ENCODE assay signal across 1 cellular context in the genomic region with DNA sequence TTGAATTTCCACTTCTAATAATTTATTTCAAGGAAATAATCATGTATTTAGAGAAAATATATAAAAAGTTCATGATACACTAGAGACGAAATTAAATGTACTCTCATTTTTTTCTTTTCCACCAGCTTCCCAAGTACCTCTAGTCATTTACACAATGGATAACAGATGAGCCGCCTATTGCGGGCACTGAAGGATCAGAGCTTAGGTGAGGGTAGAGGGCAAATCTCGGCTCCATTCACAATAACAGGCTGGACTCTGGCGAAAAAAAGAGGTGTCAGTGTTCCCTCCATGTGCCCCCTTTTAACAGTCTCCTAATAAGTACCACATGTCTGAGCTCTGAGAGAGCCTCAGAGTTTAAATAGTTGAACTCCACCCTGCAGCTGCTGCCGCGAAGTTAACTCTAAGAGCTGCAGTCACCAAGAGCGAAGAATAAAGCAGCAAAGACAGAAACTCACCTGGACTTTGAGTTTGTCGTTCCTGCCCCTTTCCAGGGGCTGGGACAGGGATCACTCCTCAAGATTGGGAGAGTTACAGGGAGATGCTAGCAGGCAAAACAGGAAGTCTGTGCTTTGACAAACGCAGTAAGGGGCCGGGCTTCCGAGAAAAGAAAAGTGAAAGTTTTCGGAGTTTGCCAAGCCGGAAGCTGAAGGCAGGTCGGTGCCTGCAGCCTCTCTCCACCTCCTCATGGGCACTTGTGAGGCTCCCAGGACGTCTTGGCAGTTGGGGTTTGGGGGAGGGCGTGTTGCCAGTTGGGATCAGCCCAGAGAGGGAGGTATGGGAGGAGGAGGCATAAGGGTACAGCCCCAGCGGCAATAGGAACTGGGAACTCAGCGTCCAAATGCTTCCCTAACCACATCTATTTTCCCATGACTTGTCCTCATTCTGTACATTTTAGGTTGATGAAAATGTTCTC.
A peak's percentile ranks its signal among the peaks of the same experiment; 100 is the strongest.
TF ChIP-seq lines count a peak whose summit lies in the region.

A gene (minus strand): TSS at position 566 of the 913 bp plus-strand sequence. CDS start 3,057 bp downstream, outside the sequence.

TF ChIP-seq in K562, 482 proteins besides CTCF, POLR2A, EP300 and RAD21 (continued from another document and continues in another):
- TF ChIP-seq, protein P1, sequence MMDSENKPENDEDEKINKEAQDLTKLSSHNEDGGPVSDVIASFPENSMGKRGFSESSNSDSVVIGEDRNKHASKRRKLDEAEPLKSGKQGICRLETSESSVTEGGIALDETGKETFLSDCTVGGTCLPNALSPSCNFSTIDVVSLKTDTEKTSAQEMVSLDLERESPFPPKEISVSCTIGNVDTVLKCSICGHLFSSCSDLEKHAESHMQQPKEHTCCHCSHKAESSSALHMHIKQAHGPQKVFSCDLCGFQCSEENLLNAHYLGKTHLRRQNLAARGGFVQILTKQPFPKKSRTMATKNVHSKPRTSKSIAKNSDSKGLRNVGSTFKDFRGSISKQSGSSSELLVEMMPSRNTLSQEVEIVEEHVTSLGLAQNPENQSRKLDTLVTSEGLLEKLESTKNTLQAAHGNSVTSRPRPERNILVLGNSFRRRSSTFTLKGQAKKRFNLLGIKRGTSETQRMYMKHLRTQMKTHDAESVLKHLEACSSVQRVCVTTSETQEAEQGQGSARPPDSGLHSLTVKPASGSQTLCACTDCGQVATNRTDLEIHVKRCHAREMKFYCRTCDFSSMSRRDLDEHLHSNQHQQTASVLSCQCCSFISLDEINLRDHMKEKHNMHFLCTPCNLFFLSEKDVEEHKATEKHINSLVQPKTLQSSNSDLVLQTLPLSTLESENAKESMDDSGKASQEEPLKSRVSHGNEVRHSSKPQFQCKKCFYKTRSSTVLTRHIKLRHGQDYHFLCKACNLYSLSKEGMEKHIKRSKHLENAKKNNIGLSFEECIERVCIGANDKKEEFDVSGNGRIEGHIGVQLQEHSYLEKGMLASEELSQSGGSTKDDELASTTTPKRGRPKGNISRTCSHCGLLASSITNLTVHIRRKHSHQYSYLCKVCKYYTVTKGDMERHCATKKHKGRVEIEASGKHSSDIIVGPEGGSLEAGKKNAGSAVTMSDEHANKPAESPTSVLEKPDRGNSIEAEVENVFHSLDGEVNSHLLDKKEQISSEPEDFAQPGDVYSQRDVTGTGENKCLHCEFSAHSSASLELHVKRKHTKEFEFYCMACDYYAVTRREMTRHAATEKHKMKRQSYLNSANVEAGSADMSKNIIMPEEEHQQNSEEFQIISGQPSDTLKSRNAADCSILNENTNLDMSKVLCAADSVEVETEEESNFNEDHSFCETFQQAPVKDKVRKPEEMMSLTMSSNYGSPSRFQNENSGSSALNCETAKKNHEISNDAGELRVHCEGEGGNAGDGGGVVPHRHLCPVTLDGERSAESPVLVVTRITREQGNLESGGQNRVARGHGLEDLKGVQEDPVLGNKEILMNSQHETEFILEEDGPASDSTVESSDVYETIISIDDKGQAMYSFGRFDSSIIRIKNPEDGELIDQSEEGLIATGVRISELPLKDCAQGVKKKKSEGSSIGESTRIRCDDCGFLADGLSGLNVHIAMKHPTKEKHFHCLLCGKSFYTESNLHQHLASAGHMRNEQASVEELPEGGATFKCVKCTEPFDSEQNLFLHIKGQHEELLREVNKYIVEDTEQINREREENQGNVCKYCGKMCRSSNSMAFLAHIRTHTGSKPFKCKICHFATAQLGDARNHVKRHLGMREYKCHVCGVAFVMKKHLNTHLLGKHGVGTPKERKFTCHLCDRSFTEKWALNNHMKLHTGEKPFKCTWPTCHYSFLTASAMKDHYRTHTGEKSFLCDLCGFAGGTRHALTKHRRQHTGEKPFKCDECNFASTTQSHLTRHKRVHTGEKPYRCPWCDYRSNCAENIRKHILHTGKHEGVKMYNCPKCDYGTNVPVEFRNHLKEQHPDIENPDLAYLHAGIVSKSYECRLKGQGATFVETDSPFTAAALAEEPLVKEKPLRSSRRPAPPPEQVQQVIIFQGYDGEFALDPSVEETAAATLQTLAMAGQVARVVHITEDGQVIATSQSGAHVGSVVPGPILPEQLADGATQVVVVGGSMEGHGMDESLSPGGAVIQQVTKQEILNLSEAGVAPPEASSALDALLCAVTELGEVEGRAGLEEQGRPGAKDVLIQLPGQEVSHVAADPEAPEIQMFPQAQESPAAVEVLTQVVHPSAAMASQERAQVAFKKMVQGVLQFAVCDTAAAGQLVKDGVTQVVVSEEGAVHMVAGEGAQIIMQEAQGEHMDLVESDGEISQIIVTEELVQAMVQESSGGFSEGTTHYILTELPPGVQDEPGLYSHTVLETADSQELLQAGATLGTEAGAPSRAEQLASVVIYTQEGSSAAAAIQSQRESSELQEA (IDR thresholded peaks at IDR 0.05; ENCODE audit: low read depth): no peak
- TF ChIP-seq EP400 (IDR thresholded peaks at IDR 0.05) (peak; percentile 23; the same call in 1 of the 2 replicates), ZNF23 (CRISPR knock-in tag; IDR thresholded peaks at IDR 0.05) (no peak), PHF8 (IDR thresholded peaks at IDR 0.05; ENCODE audit: borderline replicate concordance, low read length) (peak; percentile 46; the same call in 1 of the 2 replicates), PML (IDR thresholded peaks at IDR 0.05; ENCODE audit: low read length) (peak; percentile 17; the same call in 1 of the 2 replicates), POLR2AphosphoS5 (IDR thresholded peaks at IDR 0.05; ENCODE audit: control insufficient read depth, insufficient read depth, low read depth, low read length) (peak; percentile 31; the same call in 1 of the 2 replicates), ZKSCAN8 (CRISPR knock-in tag; IDR thresholded peaks at IDR 0.05) (no peak), SPI1 (IDR thresholded peaks at IDR 0.05; ENCODE audit: borderline replicate concordance, low read depth, low read length) (peak; percentile 93), KLF10 (CRISPR knock-in tag; IDR thresholded peaks at IDR 0.05) (no peak), TCFL5 (CRISPR knock-in tag; conservative IDR thresholded peaks at IDR 0.05) (no peak), HDAC1 (IDR thresholded peaks at IDR 0.05) (peak in 1 of 2 experiments; percentile 26; a peak in 1 of 4 replicates), KLF13 (tag; IDR thresholded peaks at IDR 0.05; ENCODE audit: borderline replicate concordance, low read depth) (no peak), ARNT (IDR thresholded peaks at IDR 0.05) (no peak), HNRNPUL1 (IDR thresholded peaks at IDR 0.05; ENCODE audit: low read length) (no peak)
- TF ChIP-seq, protein P2, sequence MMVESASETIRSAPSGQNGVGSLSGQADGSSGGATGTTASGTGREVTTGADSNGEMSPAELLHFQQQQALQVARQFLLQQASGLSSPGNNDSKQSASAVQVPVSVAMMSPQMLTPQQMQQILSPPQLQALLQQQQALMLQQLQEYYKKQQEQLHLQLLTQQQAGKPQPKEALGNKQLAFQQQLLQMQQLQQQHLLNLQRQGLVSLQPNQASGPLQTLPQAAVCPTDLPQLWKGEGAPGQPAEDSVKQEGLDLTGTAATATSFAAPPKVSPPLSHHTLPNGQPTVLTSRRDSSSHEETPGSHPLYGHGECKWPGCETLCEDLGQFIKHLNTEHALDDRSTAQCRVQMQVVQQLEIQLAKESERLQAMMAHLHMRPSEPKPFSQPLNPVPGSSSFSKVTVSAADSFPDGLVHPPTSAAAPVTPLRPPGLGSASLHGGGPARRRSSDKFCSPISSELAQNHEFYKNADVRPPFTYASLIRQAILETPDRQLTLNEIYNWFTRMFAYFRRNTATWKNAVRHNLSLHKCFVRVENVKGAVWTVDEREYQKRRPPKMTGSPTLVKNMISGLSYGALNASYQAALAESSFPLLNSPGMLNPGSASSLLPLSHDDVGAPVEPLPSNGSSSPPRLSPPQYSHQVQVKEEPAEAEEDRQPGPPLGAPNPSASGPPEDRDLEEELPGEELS (CRISPR knock-in tag; IDR thresholded peaks at IDR 0.05; ENCODE audit: borderline replicate concordance): no peak
- TF ChIP-seq, protein P3, sequence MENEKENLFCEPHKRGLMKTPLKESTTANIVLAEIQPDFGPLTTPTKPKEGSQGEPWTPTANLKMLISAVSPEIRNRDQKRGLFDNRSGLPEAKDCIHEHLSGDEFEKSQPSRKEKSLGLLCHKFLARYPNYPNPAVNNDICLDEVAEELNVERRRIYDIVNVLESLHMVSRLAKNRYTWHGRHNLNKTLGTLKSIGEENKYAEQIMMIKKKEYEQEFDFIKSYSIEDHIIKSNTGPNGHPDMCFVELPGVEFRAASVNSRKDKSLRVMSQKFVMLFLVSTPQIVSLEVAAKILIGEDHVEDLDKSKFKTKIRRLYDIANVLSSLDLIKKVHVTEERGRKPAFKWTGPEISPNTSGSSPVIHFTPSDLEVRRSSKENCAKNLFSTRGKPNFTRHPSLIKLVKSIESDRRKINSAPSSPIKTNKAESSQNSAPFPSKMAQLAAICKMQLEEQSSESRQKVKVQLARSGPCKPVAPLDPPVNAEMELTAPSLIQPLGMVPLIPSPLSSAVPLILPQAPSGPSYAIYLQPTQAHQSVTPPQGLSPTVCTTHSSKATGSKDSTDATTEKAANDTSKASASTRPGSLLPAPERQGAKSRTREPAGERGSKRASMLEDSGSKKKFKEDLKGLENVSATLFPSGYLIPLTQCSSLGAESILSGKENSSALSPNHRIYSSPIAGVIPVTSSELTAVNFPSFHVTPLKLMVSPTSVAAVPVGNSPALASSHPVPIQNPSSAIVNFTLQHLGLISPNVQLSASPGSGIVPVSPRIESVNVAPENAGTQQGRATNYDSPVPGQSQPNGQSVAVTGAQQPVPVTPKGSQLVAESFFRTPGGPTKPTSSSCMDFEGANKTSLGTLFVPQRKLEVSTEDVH (IDR thresholded peaks at IDR 0.05; ENCODE audit: low read depth, partially characterized antibody): no peak
- TF ChIP-seq, protein P4, sequence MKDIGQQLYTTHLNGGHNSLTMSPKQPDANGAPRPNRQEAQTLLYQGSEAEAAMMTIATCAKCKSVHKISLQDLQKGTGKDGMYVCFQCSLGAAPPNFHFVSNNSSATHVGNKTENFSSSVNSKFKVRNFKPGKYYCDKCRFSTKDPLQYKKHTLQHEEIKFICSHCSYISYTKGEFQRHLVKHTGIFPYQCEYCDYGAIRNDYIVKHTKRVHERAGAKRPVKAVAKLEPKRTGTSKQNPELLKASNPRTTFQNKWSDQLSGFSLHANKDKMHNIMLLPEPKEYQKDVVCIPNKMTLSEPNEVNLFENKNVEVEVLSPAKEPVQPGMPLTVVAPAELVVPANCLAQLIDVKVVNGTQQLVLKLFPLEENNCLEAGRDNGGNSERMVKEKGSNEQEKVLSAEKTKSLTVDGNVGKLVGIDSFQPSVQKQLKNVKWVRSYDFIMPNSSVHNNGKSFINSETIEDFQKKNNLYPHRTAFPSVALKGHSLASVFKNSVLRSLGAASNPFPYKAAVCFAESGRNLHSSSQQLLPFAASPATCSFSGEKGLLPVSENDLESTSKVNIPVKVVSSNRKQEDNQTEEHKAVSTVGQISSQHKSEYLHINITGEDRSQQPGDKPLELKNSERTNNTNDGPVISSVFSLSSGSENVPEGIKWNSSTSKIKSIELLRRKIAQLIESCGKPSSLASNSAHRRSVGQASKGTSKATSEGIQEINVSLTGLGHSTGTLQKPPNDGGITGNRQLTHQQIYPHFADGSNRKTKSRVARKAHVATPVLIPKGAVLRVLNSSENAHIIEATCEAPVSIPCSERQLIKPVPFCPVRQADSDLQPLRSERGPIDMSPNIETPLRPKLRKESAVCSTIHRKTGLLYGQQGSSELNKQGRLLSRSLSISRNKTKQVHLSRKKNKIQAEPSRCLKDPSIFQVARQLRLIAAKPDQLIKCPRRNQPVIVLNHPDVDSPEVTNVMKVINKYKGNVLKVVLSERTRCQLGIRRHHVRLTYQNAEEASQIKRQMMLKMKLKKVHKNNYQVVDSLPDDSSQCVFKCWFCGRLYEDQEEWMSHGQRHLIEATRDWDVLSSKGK (CRISPR knock-in tag; IDR thresholded peaks at IDR 0.05): no peak
- TF ChIP-seq, protein P5, sequence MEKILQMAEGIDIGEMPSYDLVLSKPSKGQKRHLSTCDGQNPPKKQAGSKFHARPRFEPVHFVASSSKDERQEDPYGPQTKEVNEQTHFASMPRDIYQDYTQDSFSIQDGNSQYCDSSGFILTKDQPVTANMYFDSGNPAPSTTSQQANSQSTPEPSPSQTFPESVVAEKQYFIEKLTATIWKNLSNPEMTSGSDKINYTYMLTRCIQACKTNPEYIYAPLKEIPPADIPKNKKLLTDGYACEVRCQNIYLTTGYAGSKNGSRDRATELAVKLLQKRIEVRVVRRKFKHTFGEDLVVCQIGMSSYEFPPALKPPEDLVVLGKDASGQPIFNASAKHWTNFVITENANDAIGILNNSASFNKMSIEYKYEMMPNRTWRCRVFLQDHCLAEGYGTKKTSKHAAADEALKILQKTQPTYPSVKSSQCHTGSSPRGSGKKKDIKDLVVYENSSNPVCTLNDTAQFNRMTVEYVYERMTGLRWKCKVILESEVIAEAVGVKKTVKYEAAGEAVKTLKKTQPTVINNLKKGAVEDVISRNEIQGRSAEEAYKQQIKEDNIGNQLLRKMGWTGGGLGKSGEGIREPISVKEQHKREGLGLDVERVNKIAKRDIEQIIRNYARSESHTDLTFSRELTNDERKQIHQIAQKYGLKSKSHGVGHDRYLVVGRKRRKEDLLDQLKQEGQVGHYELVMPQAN (IDR thresholded peaks at IDR 0.05; ENCODE audit: borderline replicate concordance): peak; percentile 54
- TF ChIP-seq, protein P6, sequence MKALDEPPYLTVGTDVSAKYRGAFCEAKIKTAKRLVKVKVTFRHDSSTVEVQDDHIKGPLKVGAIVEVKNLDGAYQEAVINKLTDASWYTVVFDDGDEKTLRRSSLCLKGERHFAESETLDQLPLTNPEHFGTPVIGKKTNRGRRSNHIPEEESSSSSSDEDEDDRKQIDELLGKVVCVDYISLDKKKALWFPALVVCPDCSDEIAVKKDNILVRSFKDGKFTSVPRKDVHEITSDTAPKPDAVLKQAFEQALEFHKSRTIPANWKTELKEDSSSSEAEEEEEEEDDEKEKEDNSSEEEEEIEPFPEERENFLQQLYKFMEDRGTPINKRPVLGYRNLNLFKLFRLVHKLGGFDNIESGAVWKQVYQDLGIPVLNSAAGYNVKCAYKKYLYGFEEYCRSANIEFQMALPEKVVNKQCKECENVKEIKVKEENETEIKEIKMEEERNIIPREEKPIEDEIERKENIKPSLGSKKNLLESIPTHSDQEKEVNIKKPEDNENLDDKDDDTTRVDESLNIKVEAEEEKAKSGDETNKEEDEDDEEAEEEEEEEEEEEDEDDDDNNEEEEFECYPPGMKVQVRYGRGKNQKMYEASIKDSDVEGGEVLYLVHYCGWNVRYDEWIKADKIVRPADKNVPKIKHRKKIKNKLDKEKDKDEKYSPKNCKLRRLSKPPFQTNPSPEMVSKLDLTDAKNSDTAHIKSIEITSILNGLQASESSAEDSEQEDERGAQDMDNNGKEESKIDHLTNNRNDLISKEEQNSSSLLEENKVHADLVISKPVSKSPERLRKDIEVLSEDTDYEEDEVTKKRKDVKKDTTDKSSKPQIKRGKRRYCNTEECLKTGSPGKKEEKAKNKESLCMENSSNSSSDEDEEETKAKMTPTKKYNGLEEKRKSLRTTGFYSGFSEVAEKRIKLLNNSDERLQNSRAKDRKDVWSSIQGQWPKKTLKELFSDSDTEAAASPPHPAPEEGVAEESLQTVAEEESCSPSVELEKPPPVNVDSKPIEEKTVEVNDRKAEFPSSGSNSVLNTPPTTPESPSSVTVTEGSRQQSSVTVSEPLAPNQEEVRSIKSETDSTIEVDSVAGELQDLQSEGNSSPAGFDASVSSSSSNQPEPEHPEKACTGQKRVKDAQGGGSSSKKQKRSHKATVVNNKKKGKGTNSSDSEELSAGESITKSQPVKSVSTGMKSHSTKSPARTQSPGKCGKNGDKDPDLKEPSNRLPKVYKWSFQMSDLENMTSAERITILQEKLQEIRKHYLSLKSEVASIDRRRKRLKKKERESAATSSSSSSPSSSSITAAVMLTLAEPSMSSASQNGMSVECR (CRISPR knock-in tag; IDR thresholded peaks at IDR 0.05): no peak; the same call in 1 of the 2 replicates
- TF ChIP-seq, protein P7, sequence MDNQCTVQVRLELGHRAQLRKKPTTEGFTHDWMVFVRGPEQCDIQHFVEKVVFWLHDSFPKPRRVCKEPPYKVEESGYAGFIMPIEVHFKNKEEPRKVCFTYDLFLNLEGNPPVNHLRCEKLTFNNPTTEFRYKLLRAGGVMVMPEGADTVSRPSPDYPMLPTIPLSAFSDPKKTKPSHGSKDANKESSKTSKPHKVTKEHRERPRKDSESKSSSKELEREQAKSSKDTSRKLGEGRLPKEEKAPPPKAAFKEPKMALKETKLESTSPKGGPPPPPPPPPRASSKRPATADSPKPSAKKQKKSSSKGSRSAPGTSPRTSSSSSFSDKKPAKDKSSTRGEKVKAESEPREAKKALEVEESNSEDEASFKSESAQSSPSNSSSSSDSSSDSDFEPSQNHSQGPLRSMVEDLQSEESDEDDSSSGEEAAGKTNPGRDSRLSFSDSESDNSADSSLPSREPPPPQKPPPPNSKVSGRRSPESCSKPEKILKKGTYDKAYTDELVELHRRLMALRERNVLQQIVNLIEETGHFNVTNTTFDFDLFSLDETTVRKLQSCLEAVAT (IDR thresholded peaks at IDR 0.05): no peak
